In the genomic region with DNA sequence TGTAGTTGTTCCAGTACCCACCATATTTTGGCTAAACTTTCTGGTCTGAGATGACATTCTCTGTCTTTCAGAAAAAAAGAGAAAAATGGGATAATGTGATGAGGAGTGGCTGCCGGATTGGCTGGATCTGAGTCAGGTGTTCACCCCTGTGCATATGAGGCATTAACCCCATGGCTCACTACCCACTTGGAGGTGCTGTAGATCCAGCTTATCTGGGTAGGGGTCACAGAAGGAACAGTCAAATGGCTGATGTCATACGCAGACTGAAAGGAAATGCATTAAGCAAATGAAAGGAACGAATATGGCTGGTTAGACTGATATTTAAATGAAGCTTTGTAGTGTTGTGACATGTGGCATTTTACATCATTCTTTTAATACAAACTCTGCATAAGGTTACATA, we compare ENCODE assay signal across 21 cellular contexts.
"Had no signal": no experiment of that assay in that cellular context is flagged by ENCODE, and none has a peak within 500 bp of the region (broad histone marks: within the 10 kb centered on the region; RNA-seq: fewer than 3 reads in every experiment).

No MANE protein-coding gene starts in this region.

- H3K27me3 ChIP-seq: adrenal gland, left lung, right atrium auricular region, tibial artery, vagina had no signal

- H3K36me3 ChIP-seq: adrenal gland, left lung, prostate gland, right atrium auricular region, tibial artery, vagina had no signal

- H3K27ac ChIP-seq: adrenal gland, left lung, prostate gland, right atrium auricular region, tibial artery, vagina had no signal

- H3K9me3 Mint-ChIP-seq: activated naive CD4-positive, alpha-beta T cell treated with anti-CD3 and anti-CD28 coated beads, Interleukin-2, amount 50 U/mL, for 72 hours; neural crest cell had no signal

- H3K27ac Mint-ChIP-seq: activated naive CD4-positive, alpha-beta T cell treated with anti-CD3 and anti-CD28 coated beads, Interleukin-2, amount 50 U/mL, for 72 hours had no signal

- H3K9me3 ChIP-seq: adrenal gland, left lung, prostate gland, right atrium auricular region, tibial artery, vagina had no signal

- H3K4me1 ChIP-seq: adrenal gland, left lung, prostate gland had no signal

- H3K4me3 Mint-ChIP-seq: neural crest cell had no signal

- H3K4me3 ChIP-seq: adrenal gland, left lung, prostate gland, right atrium auricular region, tibial artery, vagina had no signal

- DNase-seq: activated CD4-positive, alpha-beta T cell treated with anti-CD3 and anti-CD28 coated beads, Interleukin-2, amount 50 U/mL, for 1 hour; activated CD4-positive, CD25-positive, alpha-beta regulatory T cell; activated CD8-positive, alpha-beta memory T cell treated with anti-CD3 and anti-CD28 coated beads for 24 hours; activated CD8-positive, alpha-beta memory T cell treated with anti-CD3 and anti-CD28 coated beads, Interleukin-2, amount 50 U/mL, for 48 hours; activated effector memory CD4-positive, alpha-beta T cell treated with anti-CD3 and anti-CD28 coated beads, Interleukin-2, amount 50 U/mL, for 16 hours; activated T-cell treated with anti-CD3 and anti-CD28 coated beads, Interleukin-2, amount 50 U/mL, for 48 hours; adrenal gland; effector CD4-positive, alpha-beta T cell; hypothalamus; left lung; stimulated activated CD4-positive, alpha-beta T cell treated with anti-CD3 and anti-CD28 coated beads, Interleukin-2, amount 100 ng/mL, for 24 hours; stimulated activated naive CD8-positive, alpha-beta T cell treated with anti-CD3 and anti-CD28 coated beads, Interleukin-15, Interleukin-2, amounts not matched to agents 100 U/mL and 50 U/mL, for 24 hours; substantia nigra; tibial artery had no signal

- FAIRE-seq: bronchial epithelial cell, frontal cortex had no signal
